In genomic region chr22:42369250-42370041, GRCh38 we compare ENCODE assay signal across 8 cellular contexts.
DNase-seq lines count a peak whose midpoint lies in the region; ATAC-seq and TF ChIP-seq lines count a peak whose summit lies in the region.

No MANE protein-coding gene starts in this region.

- ATAC-seq in HG02973 (IDR thresholded peaks at IDR 0.05; ENCODE audit: unreplicated experiment) (peak; percentile 88), gastrocnemius medialis (peak; percentile 96 to 97)

- no peak overlapping the region for H3K27ac ChIP-seq in brain microvascular endothelial cell
- H3K27ac ChIP-seq in gastrocnemius medialis: peak overlapping the region in 2 of 4 donors; percentile 39 to 40

- intact Hi-C loops in gastrocnemius medialis (cut with DNase I; ENCODE audit: low total_unique reads): loop anchor here (2.0 to 5.0 kb wide), 3 partner anchors 99 to 423 kb away; partner anchors contain the start of genes CENPM, NAGA, PHETA2 and TCF20

- H3K9me3 ChIP-seq in iPS-15b (ENCODE audit: control insufficient read depth, insufficient read depth, low read length): no peaks in the 10 kb centered on the region
- H3K9me3 ChIP-seq in gastrocnemius medialis: no peaks in the 10 kb centered on the region

- H3K9ac ChIP-seq in iPS-15b (ENCODE audit: low read depth, low read length): peak overlapping the region; percentile 62

- H3K4me1 ChIP-seq in iPS-15b (ENCODE audit: control insufficient read depth, insufficient read depth, low read length): peaks cover 28% of the 10 kb centered on the region
- H3K4me1 ChIP-seq in gastrocnemius medialis: peaks cover 11 to 18% of the 10 kb centered on the region in 2 donors

- DNase-seq in NCI-H1417 (lab: John Stamatoyannopoulos, UW): peak; percentile 80 to 93 (median 82)
- DNase-seq in NCI-H1417 treated with DMSO at 0.1 percent for 48 hours (lab: John Stamatoyannopoulos, UW): no peak
- DNase-seq in NCI-H2081 (lab: John Stamatoyannopoulos, UW): peak; percentile 84 to 89
- peak; percentile 87 for DNase-seq in UCSD-AML1 (lab: John Stamatoyannopoulos, UW; ENCODE audit: unreplicated experiment)
- DNase-seq in brain microvascular endothelial cell: peak; percentile 85
- peak; percentile 87 to 91 for DNase-seq in gastrocnemius medialis

- H3K27me3 ChIP-seq in brain microvascular endothelial cell (replicated peaks): peaks cover 31% of the 10 kb centered on the region
- peaks cover 9% of the 10 kb centered on the region for H3K27me3 ChIP-seq in iPS-15b (ENCODE audit: control insufficient read depth, insufficient read depth, low read length)
- peaks cover 10 to 18% (median 13%) of the 10 kb centered on the region in 3 donors for H3K27me3 ChIP-seq in gastrocnemius medialis

- H3K36me3 ChIP-seq in brain microvascular endothelial cell (replicated peaks) (no peaks in the 10 kb centered on the region), iPS-15b (ENCODE audit: control insufficient read depth, insufficient read depth, low read length) (peaks cover 3% of the 10 kb centered on the region), gastrocnemius medialis (no peaks in the 10 kb centered on the region)

- TF ChIP-seq POLR2A in gastrocnemius medialis (IDR thresholded peaks at IDR 0.05): no peak

- in situ Hi-C loops in brain microvascular endothelial cell (cut with HindIII; ENCODE audit: low pct_ligation_motif_present, low sequenced_read_pairs) (no loop called here), gastrocnemius medialis (cut with MboI; ENCODE audit: low sequenced_read_pairs in 4 of 4) (no loop called here)

- H3K4me3 ChIP-seq in brain microvascular endothelial cell (ENCODE audit: low read depth, low read length): peak overlapping the region; percentile 58
- H3K4me3 ChIP-seq in iPS-15b (ENCODE audit: low read depth, low read length): peak overlapping the region; percentile 89
- peak overlapping the region; percentile 60 to 76 (median 68) for H3K4me3 ChIP-seq in gastrocnemius medialis

- TF ChIP-seq CTCF in brain microvascular endothelial cell (IDR thresholded peaks at IDR 0.05; ENCODE audit: low read depth, low read length, missing control alignments): no peak
- no peak for TF ChIP-seq CTCF in gastrocnemius medialis (IDR thresholded peaks at IDR 0.05 in 4 of 5, conservative IDR thresholded peaks at IDR 0.05 in 1 of 5)
